10 cellular contexts compared by ENCODE assay signal in genomic region chr1:234985007-234985370, GRCh38.
DNase-seq lines count a peak whose midpoint lies in the region; ATAC-seq, FAIRE-seq and TF ChIP-seq lines count a peak whose summit lies in the region.
"Had no signal": no experiment of that assay in that cellular context is flagged by ENCODE, and none has a peak within 500 bp of the region (broad histone marks: within the 10 kb centered on the region; RNA-seq: fewer than 3 reads in every experiment).

No MANE protein-coding gene starts in this region.

- H3K9me3 ChIP-seq in K562 (replicated peaks; ENCODE audit: control insufficient read depth, insufficient read depth, low read depth, low read length) (no peaks in the 10 kb centered on the region), tibial nerve (no peaks in the 10 kb centered on the region)

- no peaks in the 10 kb centered on the region for H3K36me3 ChIP-seq in K562 (ENCODE audit: control insufficient read depth, insufficient read depth, low read length)
- no peaks in the 10 kb centered on the region for H3K36me3 ChIP-seq in tibial nerve

- H3K27me3 ChIP-seq in K562 (ENCODE audit: control insufficient read depth in 2 of 2, insufficient read depth in 2 of 2, low read length in 2 of 2) (no peaks in the 10 kb centered on the region), tibial nerve (no peaks in the 10 kb centered on the region)

- peak overlapping the region; percentile 25 for H3K27ac Mint-ChIP-seq in activated naive CD8-positive, alpha-beta T cell treated with anti-CD3 and anti-CD28 coated beads for 36 hours
- no peak overlapping the region for H3K27ac Mint-ChIP-seq in activated naive CD8-positive, alpha-beta T cell treated with anti-CD3 and anti-CD28 coated beads, Interleukin-2, amount 50 U/mL, for 24 hours
- H3K27ac Mint-ChIP-seq in neural crest cell (ENCODE audit: unreplicated experiment): peak overlapping the region; percentile 9
- H3K27ac Mint-ChIP-seq in type B pancreatic cell: no peak overlapping the region

- no peak overlapping the region for H3K4me3 Mint-ChIP-seq in activated naive CD8-positive, alpha-beta T cell treated with anti-CD3 and anti-CD28 coated beads for 36 hours
- H3K4me3 Mint-ChIP-seq in activated naive CD8-positive, alpha-beta T cell treated with anti-CD3 and anti-CD28 coated beads, Interleukin-2, amount 50 U/mL, for 24 hours: no peak overlapping the region
- H3K4me3 Mint-ChIP-seq in neural crest cell (no peak overlapping the region), type B pancreatic cell (no peak overlapping the region)

- no peaks in the 10 kb centered on the region for H4K20me1 ChIP-seq in K562 (replicated peaks; ENCODE audit: control insufficient read depth, insufficient read depth, low read length)

- no peaks in the 10 kb centered on the region for H3K27me3 Mint-ChIP-seq in activated naive CD8-positive, alpha-beta T cell treated with anti-CD3 and anti-CD28 coated beads for 36 hours
- H3K27me3 Mint-ChIP-seq in activated naive CD8-positive, alpha-beta T cell treated with anti-CD3 and anti-CD28 coated beads, Interleukin-2, amount 50 U/mL, for 24 hours: no peaks in the 10 kb centered on the region
- no peaks in the 10 kb centered on the region for H3K27me3 Mint-ChIP-seq in neural crest cell (ENCODE audit: low read depth)
- H3K27me3 Mint-ChIP-seq in type B pancreatic cell: no peaks in the 10 kb centered on the region

- TF ChIP-seq EP300 in K562 (IDR thresholded peaks at IDR 0.05; ENCODE audit: low read length) (no peak), tibial nerve (IDR thresholded peaks at IDR 0.05) (no peak)

- TF ChIP-seq POLR2A in K562 (conservative IDR thresholded peaks at IDR 0.05) (no peak), tibial nerve (IDR thresholded peaks at IDR 0.05) (no peak)

- peaks cover 35% of the 10 kb centered on the region for H3K36me3 Mint-ChIP-seq in activated naive CD8-positive, alpha-beta T cell treated with anti-CD3 and anti-CD28 coated beads for 36 hours
- H3K36me3 Mint-ChIP-seq in activated naive CD8-positive, alpha-beta T cell treated with anti-CD3 and anti-CD28 coated beads, Interleukin-2, amount 50 U/mL, for 24 hours (ENCODE audit: low read depth): peaks cover 1% of the 10 kb centered on the region
- H3K36me3 Mint-ChIP-seq in neural crest cell (ENCODE audit: low read depth) (no peaks in the 10 kb centered on the region), type B pancreatic cell (no peaks in the 10 kb centered on the region)

- intact Hi-C loops in K562 (cut with micrococcal nuclease): loop anchor here (2.0 kb wide), 1 partner anchor 72 kb away; no protein-coding TSS in a partner anchor

- no peak for FAIRE-seq in K562 (lab: Jason Lieb, UNC)
- FAIRE-seq: keratinocyte had no signal

- in situ Hi-C loops in K562 (cut with MboI): no loop called here

- no peak overlapping the region for H3K4me3 ChIP-seq in K562
- no peak overlapping the region for H3K4me3 ChIP-seq in tibial nerve

- no TSS peak for BruUV-seq in K562 (replicated peaks; lab: Mats Ljungman, UMichigan)

- peaks cover 29 to 55% of the 10 kb centered on the region in 2 experiments for H3K4me1 ChIP-seq in K562 (replicated peaks in 1 of 2; ENCODE audit: control insufficient read depth in 2 of 2, insufficient read depth in 2 of 2, low read length in 2 of 2)
- peaks cover 0 to 84% (median 69%) of the 10 kb centered on the region in 4 donors for H3K4me1 ChIP-seq in tibial nerve

- H3K27ac ChIP-seq in K562 (ENCODE audit: extremely low read depth, low read depth, low read length): no peak overlapping the region
- peak overlapping the region; percentile 59 to 93 (median 86) for H3K27ac ChIP-seq in tibial nerve

- no peak for ATAC-seq in activated naive CD8-positive, alpha-beta T cell treated with anti-CD3 and anti-CD28 coated beads, Interleukin-2, amount 50 U/mL, for 24 hours
- ATAC-seq in K562 (no peak), GM21576 (IDR thresholded peaks at IDR 0.05; ENCODE audit: unreplicated experiment) (no peak), GM21528 (IDR thresholded peaks at IDR 0.05; ENCODE audit: low FRiP score, unreplicated experiment) (no peak)

- DNase-seq in activated naive CD8-positive, alpha-beta T cell treated with anti-CD3 and anti-CD28 coated beads for 36 hours: no peak
- no peak for DNase-seq in activated naive CD8-positive, alpha-beta T cell treated with anti-CD3 and anti-CD28 coated beads, Interleukin-2, amount 50 U/mL, for 24 hours
- DNase-seq in K562 (ENCODE audit: extremely low read depth in 1 of 4, low spot score in 3 of 4) (no peak), neural crest cell (ENCODE audit: low read depth, low spot score) (no peak), tibial nerve (ENCODE audit: low spot score in 2 of 2) (no peak), type B pancreatic cell (ENCODE audit: extremely low spot score, unreplicated experiment) (no peak)
- DNase-seq: NCI-H526 treated with DMSO at 0.1 percent for 48 hours had no signal

- no peak for TF ChIP-seq RAD21 in K562 (CRISPR knock-in tag; conservative IDR thresholded peaks at IDR 0.05 in 1 of 2, IDR thresholded peaks at IDR 0.05 in 1 of 2)

- peaks cover 69% of the 10 kb centered on the region for H3K4me1 Mint-ChIP-seq in activated naive CD8-positive, alpha-beta T cell treated with anti-CD3 and anti-CD28 coated beads for 36 hours
- H3K4me1 Mint-ChIP-seq in activated naive CD8-positive, alpha-beta T cell treated with anti-CD3 and anti-CD28 coated beads, Interleukin-2, amount 50 U/mL, for 24 hours: peaks cover 89% of the 10 kb centered on the region
- H3K4me1 Mint-ChIP-seq in neural crest cell (peaks cover 62% of the 10 kb centered on the region), type B pancreatic cell (ENCODE audit: unreplicated experiment) (peaks cover 46% of the 10 kb centered on the region)

- H3K9me1 ChIP-seq in K562 (ENCODE audit: control insufficient read depth, insufficient read depth, low read length): no peaks in the 10 kb centered on the region

- H3K9me3 Mint-ChIP-seq in activated naive CD8-positive, alpha-beta T cell treated with anti-CD3 and anti-CD28 coated beads for 36 hours: peaks cover 7% of the 10 kb centered on the region
- peaks cover 2% of the 10 kb centered on the region for H3K9me3 Mint-ChIP-seq in activated naive CD8-positive, alpha-beta T cell treated with anti-CD3 and anti-CD28 coated beads, Interleukin-2, amount 50 U/mL, for 24 hours
- no peaks in the 10 kb centered on the region for H3K9me3 Mint-ChIP-seq in neural crest cell
- H3K9me3 Mint-ChIP-seq in type B pancreatic cell: no peaks in the 10 kb centered on the region

- 83% methylated on average over 7 of the region's 7 CpGs for WGBS in K562 (ENCODE audit: insufficient coverage, low coverage, missing lambda C conversion rate)
- WGBS in tibial nerve, 2 donors: 93 to 99% methylated on average over 7 of the region's 7 CpGs

- H3K4me2 ChIP-seq in K562 (ENCODE audit: insufficient read depth, low read length): no peak overlapping the region

- no peak overlapping the region for H3K9ac ChIP-seq in K562 (ENCODE audit: insufficient read depth in 1 of 2, low read depth in 2 of 2, low read length in 2 of 2)

- H3K79me2 ChIP-seq in K562 (ENCODE audit: control insufficient read depth, insufficient read depth, low read length): no peaks in the 10 kb centered on the region

- H2AFZ ChIP-seq in K562 (ENCODE audit: low read depth, low read length): peak overlapping the region; percentile 90

- TF ChIP-seq CTCF in K562 (IDR thresholded peaks at IDR 0.05 in 2 of 3, conservative IDR thresholded peaks at IDR 0.05 in 1 of 3; ENCODE audit: insufficient read depth in 2 of 3, low read depth in 1 of 3, low read length in 3 of 3) (no peak), neural crest cell (conservative IDR thresholded peaks at IDR 0.05) (no peak), tibial nerve (IDR thresholded peaks at IDR 0.05) (no peak), type B pancreatic cell (conservative IDR thresholded peaks at IDR 0.05) (no peak)

- POLR2A ChIA-PET in K562 (lab: Yijun Ruan, JAX): interaction anchor here (1.1 kb wide), 1 partner anchor 10 kb away, joined by 4 read pairs; no protein-coding TSS in a partner anchor

- CTCF ChIA-PET in K562 (lab: Yijun Ruan, JAX; ENCODE audit: low intra/inter-chr PET ratio): no interaction called here

TF ChIP-seq in K562, 482 proteins besides CTCF, POLR2A, EP300 and RAD21:
- TF ChIP-seq NR2C1 (IDR thresholded peaks at IDR 0.05): no peak
- no peak for TF ChIP-seq NR2C1 (tag; IDR thresholded peaks at IDR 0.05)
- 0 out of 2 replicates have a peak, but pooled peaks have one; percentile 2 for TF ChIP-seq HLTF (IDR thresholded peaks at IDR 0.05)
TF ChIP-seq in K562: peak in this region for 1.

Comparison
In these comparisons a context has a peak if more than half of its experiments do, and no peak if none do; other contexts are left out.
1. H3K27ac Mint-ChIP-seq: peak in activated naive CD8-positive, alpha-beta T cell treated with anti-CD3 and anti-CD28 coated beads for 36 hours (single experiment) and neural crest cell (single experiment); none in activated naive CD8-positive, alpha-beta T cell treated with anti-CD3 and anti-CD28 coated beads, Interleukin-2, amount 50 U/mL, for 24 hours (single experiment) and type B pancreatic cell (single experiment).